Comparison of ENCODE assay signal across 32 cellular contexts in genomic region chr2:226154610-226155009, GRCh38.
DNase-seq lines count a peak whose midpoint lies in the region; ATAC-seq and TF ChIP-seq lines count a peak whose summit lies in the region.
"Had no signal": no experiment of that assay in that cellular context is flagged by ENCODE, and none has a peak within 500 bp of the region (broad histone marks: within the 10 kb centered on the region; RNA-seq: fewer than 3 reads in every experiment).

No MANE protein-coding gene starts in this region.

- peaks cover 49% of the 10 kb centered on the region for H3K4me1 Mint-ChIP-seq in WTC11
- H3K4me1 Mint-ChIP-seq: activated T-helper 17 cell treated with anti-CD3 and anti-CD28 coated beads, Interleukin-2, amount 50 U/mL, for 72 hours had no signal

- TF ChIP-seq POLR2A in NB4 (IDR thresholded peaks at IDR 0.05; ENCODE audit: extremely low read depth, insufficient read length), result no peak
- TF ChIP-seq POLR2A in thyroid gland (IDR thresholded peaks at IDR 0.05), result no peak

- intact Hi-C loops in thyroid gland (cut with DNase I), result no loop called here
- intact Hi-C loops in Right ventricle myocardium superior (cut with DNase I), result no loop called here

- peak; percentile 67 for DNase-seq in NB4 (ENCODE audit: low read depth)
- no peak for DNase-seq in WTC11 (ENCODE audit: low spot score)
- no peak for DNase-seq in thyroid gland
- DNase-seq in putamen (ENCODE audit: low spot score), result no peak
- DNase-seq in HCEC 1CT, result no peak
- DNase-seq in Right ventricle myocardium superior, result no peak
- DNase-seq: activated CD4-positive, alpha-beta T cell treated with anti-CD3 and anti-CD28 coated beads, Interleukin-2, amount 50 U/mL, for 48 hours; activated CD8-positive, alpha-beta memory T cell treated with anti-CD3 and anti-CD28 coated beads, Interleukin-2, amount 50 U/mL, for 4 hours; activated naive CD4-positive, alpha-beta T cell treated with anti-CD3 and anti-CD28 coated beads, Interleukin-2, amount 50 U/mL, for 16 hours; amniotic stem cell; C1 segment of cervical spinal cord; DMS79 treated with DMSO at 0.1 percent for 48 hours; effector CD4-positive, alpha-beta T cell; erythroblast; foreskin fibroblast; GF-D8; heart left ventricle; Karpas-422; mammary epithelial cell; NCI-H187; NCI-H2171 treated with DMSO at 0.1 percent for 48 hours; NCI-H524 treated with DMSO at 0.1 percent for 48 hours; SJCRH30; stimulated activated CD4-positive, alpha-beta T cell treated with anti-CD3 and anti-CD28 coated beads, Interleukin-1b, Interleukin-23, amount 100 ng/mL, for 48 hours; stomach had no signal

- peak overlapping the region; percentile 42 for H3K27ac ChIP-seq in mesodermal cell (ENCODE audit: low read depth, low read length, severe bottlenecking)
- peak overlapping the region in 2 of 3 donors; percentile 46 to 70 for H3K27ac ChIP-seq in thyroid gland
- H3K27ac ChIP-seq: heart left ventricle, neutrophil, prostate gland, SJCRH30, skin epidermis, stomach, tibial nerve had no signal

- CTCF ChIA-PET in WTC11 (lab: Charles Lee), result no interaction called here

- no peak overlapping the region for H3K4me3 Mint-ChIP-seq in WTC11
- H3K4me3 Mint-ChIP-seq: activated T-helper 17 cell treated with anti-CD3 and anti-CD28 coated beads, Interleukin-2, amount 50 U/mL, for 72 hours had no signal

- H3K36me3 ChIP-seq in mesodermal cell (ENCODE audit: control insufficient read depth, insufficient read depth, low read length) (no peaks in the 10 kb centered on the region), thyroid gland (no peaks in the 10 kb centered on the region)
- H3K36me3 ChIP-seq: HAP-1, heart left ventricle, neutrophil, prostate gland, stomach, tibial nerve had no signal

- H3K4me1 ChIP-seq in mesodermal cell (ENCODE audit: control insufficient read depth, insufficient read depth, low read length, poor library complexity, severe bottlenecking) (peaks cover 19% of the 10 kb centered on the region), thyroid gland (peaks cover 36 to 38% of the 10 kb centered on the region in 2 donors)
- H3K4me1 ChIP-seq: prostate gland, stomach had no signal

- no peaks in the 10 kb centered on the region for H3K27me3 Mint-ChIP-seq in WTC11 (ENCODE audit: low read depth)

- H3K9me3 Mint-ChIP-seq in WTC11, result no peaks in the 10 kb centered on the region
- H3K9me3 Mint-ChIP-seq: activated T-helper 17 cell treated with anti-CD3 and anti-CD28 coated beads, Interleukin-2, amount 50 U/mL, for 72 hours had no signal

- no peak for TF ChIP-seq CTCF in NB4 (IDR thresholded peaks at IDR 0.05; ENCODE audit: low read depth, low read length)
- no peak for TF ChIP-seq CTCF in WTC11 (IDR thresholded peaks at IDR 0.05)
- no peak for TF ChIP-seq CTCF in thyroid gland (IDR thresholded peaks at IDR 0.05)

- POLR2A ChIA-PET in WTC11 (lab: Charles Lee), result no interaction called here

- peak overlapping the region; percentile 6; the same call in 1 of the 2 replicates for H3K27ac Mint-ChIP-seq in WTC11
- H3K27ac Mint-ChIP-seq: activated T-helper 17 cell treated with anti-CD3 and anti-CD28 coated beads, Interleukin-2, amount 50 U/mL, for 72 hours had no signal

- H3K9me3 ChIP-seq in mesodermal cell (ENCODE audit: control insufficient read depth, low read length) (no peaks in the 10 kb centered on the region), thyroid gland (no peaks in the 10 kb centered on the region)
- H3K9me3 ChIP-seq: HAP-1, heart left ventricle, neutrophil, prostate gland, SJCRH30, stomach, tibial nerve had no signal

- no peaks in the 10 kb centered on the region for H3K27me3 ChIP-seq in thyroid gland
- H3K27me3 ChIP-seq: heart left ventricle, neutrophil, SJCRH30, stomach, tibial nerve had no signal

- WGBS in mesodermal cell (ENCODE audit: insufficient coverage in 2 of 2), 2 experiments, result 50 to 84% methylated on average over 2 of the region's 3 CpGs
- WGBS in thyroid gland, 2 donors, result 24 to 26% methylated on average over 3 of the region's 3 CpGs

- ATAC-seq in WTC11, result no peak
- no peak for ATAC-seq in Right ventricle myocardium superior (ENCODE audit: poor library complexity)
- ATAC-seq: activated T-helper 17 cell treated with anti-CD3 and anti-CD28 coated beads, Interleukin-2, amount 50 U/mL, for 72 hours; heart left ventricle had no signal

- H3K4me3 ChIP-seq in NB4 (ENCODE audit: low read depth, low read length) (no peak overlapping the region), mesodermal cell (ENCODE audit: extremely low read depth, insufficient read depth, low read length, poor library complexity, severe bottlenecking) (no peak overlapping the region), thyroid gland (replicated peaks in 1 of 3) (no peak overlapping the region)
- H3K4me3 ChIP-seq: HAP-1, heart left ventricle, prostate gland, SJCRH30, skin epidermis, stomach, tibial nerve had no signal

- no peaks in the 10 kb centered on the region for H3K36me3 Mint-ChIP-seq in WTC11

TF ChIP-seq in WTC11, 78 proteins besides CTCF, POLR2A, EP300 and RAD21:
- TF ChIP-seq NR2C2 (CRISPR knock-in tag; IDR thresholded peaks at IDR 0.05) (no peak), AR (CRISPR knock-in tag; IDR thresholded peaks at IDR 0.05) (no peak), PREB (CRISPR knock-in tag; IDR thresholded peaks at IDR 0.05; ENCODE audit: borderline replicate concordance) (no peak), ERG (CRISPR knock-in tag; IDR thresholded peaks at IDR 0.05) (no peak), GABPB1 (CRISPR knock-in tag; IDR thresholded peaks at IDR 0.05) (no peak)
